In the genomic region with DNA sequence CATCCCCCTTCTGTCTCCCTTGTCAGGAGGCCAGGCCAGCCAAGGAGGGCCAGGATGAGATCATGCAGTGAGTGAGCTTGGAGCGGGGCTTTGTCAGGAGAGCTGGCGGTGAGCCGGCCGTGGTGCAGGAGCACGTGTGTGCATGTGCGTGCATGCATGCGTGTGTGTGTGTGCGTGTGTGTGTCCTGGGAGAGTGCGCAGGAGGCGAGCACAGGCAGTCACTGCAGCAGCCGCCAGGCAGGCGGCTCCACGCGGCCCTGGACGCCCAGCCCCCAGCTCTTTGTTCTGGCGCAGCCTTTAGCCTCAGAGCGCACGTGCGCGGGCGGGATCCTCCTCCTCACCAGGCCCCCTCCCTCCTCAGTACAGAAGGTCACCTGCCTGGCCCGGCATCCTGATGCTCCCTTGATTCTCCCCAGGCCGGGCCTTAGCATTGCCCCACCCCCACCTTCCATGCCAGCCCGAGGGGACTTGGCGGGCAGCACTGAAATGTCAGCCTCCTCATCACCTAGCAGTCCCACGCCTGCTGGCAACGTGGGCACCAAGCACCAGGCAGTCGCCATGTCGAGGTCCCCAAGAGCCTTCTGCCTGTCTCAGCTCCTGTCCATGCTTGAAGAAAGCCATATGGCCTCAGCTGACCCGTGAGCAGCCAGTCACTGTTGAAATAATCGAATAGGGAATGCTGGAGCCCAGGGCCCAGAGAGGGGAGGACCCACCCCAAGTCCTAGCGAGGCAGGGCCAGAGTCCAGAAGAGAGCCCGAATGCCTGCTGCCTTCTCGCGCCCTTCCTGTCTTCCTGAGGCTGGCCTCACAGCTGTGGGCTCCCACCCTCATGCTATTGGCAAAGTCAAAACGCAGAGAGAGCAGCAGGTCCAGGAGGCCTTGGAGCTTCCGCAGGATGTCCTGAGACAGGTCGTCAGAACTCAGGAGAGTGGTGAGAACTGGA, we compare ENCODE assay signal across 1 cellular context.
TF ChIP-seq lines count a peak whose summit lies in the region.

No MANE protein-coding gene starts in this region.

TF ChIP-seq in SK-N-SH, 30 proteins besides CTCF, POLR2A, EP300 and RAD21 (continued from another document):
- TF ChIP-seq TAF1 (IDR thresholded peaks at IDR 0.05; ENCODE audit: borderline replicate concordance, low read depth, low read length) (no peak), NRF1 (IDR thresholded peaks at IDR 0.05; ENCODE audit: low read depth, low read length) (peak; percentile 53; the same call in 1 of the 2 replicates), CHD2 (IDR thresholded peaks at IDR 0.05; ENCODE audit: low read length, partially characterized antibody) (peak; percentile 76), ELF1 (IDR thresholded peaks at IDR 0.05) (no peak), TCF12 (IDR thresholded peaks at IDR 0.05) (peak; percentile 46), NFIC (IDR thresholded peaks at IDR 0.05; ENCODE audit: borderline replicate concordance) (peak; percentile 54; the same call in 1 of the 2 replicates), GATA2 (CRISPR knock-in tag; IDR thresholded peaks at IDR 0.05) (0 out of 2 replicates have a peak, but pooled peaks have one; percentile 8)
